1 cellular context compared by ENCODE assay signal in the genomic region with DNA sequence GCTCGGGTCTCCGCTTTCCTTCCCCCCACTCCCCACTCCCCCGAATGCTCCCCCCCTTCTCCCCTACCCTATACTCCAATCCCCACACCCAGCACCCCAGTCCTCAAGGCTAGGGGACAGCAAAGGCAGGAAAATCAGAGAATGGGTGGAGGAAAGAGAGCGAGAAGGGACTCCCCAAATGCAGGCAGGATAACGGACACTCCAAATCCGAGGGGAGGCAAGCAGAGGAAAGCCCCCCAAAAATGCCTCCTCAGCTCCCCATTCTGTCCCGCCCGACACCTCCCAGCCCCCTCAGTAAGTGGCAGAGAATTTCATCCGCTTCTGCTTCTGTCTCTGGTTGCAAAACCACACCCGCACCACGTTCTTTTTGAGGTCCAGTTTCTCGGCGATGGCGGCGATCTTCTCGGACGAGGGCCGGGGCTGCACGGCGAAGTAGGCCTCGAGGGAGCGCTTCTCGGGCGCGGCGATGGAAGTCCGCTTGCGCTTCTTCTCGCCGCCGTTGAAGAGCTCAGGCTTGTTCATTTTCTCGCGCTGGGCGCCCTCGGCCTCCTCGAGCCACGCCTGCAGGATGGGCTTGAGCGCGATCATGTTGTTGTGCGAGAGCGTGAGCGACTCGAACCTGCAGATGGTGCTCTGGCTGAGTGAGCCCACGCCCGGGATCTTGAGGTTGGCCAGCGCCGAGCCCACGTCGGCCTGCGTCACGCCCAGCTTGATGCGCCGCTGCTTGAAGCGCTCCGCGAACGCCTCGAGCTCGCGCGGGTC.
TF ChIP-seq lines count a peak whose summit lies in the region.

No MANE protein-coding gene starts in this region.

TF ChIP-seq in GM23338, 12 proteins besides CTCF, POLR2A, EP300 and RAD21 (continued from another document):
- TF ChIP-seq, protein P1, sequence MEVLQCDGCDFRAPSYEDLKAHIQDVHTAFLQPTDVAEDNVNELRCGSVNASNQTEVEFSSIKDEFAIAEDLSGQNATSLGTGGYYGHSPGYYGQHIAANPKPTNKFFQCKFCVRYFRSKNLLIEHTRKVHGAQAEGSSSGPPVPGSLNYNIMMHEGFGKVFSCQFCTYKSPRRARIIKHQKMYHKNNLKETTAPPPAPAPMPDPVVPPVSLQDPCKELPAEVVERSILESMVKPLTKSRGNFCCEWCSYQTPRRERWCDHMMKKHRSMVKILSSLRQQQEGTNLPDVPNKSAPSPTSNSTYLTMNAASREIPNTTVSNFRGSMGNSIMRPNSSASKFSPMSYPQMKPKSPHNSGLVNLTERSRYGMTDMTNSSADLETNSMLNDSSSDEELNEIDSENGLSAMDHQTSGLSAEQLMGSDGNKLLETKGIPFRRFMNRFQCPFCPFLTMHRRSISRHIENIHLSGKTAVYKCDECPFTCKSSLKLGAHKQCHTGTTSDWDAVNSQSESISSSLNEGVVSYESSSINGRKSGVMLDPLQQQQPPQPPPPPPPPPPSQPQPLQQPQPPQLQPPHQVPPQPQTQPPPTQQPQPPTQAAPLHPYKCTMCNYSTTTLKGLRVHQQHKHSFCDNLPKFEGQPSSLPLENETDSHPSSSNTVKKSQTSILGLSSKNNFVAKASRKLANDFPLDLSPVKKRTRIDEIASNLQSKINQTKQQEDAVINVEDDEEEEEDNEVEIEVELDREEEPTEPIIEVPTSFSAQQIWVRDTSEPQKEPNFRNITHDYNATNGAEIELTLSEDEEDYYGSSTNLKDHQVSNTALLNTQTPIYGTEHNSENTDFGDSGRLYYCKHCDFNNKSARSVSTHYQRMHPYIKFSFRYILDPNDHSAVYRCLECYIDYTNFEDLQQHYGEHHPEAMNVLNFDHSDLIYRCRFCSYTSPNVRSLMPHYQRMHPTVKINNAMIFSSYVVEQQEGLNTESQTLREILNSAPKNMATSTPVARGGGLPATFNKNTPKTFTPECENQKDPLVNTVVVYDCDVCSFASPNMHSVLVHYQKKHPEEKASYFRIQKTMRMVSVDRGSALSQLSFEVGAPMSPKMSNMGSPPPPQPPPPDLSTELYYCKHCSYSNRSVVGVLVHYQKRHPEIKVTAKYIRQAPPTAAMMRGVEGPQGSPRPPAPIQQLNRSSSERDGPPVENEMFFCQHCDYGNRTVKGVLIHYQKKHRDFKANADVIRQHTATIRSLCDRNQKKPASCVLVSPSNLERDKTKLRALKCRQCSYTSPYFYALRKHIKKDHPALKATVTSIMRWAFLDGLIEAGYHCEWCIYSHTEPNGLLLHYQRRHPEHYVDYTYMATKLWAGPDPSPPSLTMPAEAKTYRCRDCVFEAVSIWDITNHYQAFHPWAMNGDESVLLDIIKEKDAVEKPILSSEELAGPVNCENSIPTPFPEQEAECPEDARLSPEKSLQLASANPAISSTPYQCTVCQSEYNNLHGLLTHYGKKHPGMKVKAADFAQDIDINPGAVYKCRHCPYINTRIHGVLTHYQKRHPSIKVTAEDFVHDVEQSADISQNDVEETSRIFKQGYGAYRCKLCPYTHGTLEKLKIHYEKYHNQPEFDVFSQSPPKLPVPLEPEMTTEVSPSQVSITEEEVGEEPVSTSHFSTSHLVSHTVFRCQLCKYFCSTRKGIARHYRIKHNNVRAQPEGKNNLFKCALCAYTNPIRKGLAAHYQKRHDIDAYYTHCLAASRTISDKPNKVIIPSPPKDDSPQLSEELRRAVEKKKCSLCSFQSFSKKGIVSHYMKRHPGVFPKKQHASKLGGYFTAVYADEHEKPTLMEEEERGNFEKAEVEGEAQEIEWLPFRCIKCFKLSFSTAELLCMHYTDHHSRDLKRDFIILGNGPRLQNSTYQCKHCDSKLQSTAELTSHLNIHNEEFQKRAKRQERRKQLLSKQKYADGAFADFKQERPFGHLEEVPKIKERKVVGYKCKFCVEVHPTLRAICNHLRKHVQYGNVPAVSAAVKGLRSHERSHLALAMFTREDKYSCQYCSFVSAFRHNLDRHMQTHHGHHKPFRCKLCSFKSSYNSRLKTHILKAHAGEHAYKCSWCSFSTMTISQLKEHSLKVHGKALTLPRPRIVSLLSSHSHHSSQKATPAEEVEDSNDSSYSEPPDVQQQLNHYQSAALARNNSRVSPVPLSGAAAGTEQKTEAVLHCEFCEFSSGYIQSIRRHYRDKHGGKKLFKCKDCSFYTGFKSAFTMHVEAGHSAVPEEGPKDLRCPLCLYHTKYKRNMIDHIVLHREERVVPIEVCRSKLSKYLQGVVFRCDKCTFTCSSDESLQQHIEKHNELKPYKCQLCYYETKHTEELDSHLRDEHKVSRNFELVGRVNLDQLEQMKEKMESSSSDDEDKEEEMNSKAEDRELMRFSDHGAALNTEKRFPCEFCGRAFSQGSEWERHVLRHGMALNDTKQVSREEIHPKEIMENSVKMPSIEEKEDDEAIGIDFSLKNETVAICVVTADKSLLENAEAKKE (CRISPR knock-in tag; IDR thresholded peaks at IDR 0.05), result no peak
- no peak for TF ChIP-seq NANOG (IDR thresholded peaks at IDR 0.05; ENCODE audit: borderline replicate concordance)
- peak; percentile 100 for TF ChIP-seq EZH2phosphoT487 (IDR thresholded peaks at IDR 0.05; ENCODE audit: unreplicated experiment)
